Comparison of ENCODE assay signal across 1 cellular context in genomic region chr22:50252081-50253045, GRCh38.
TF ChIP-seq lines count a peak whose summit lies in the region.

No MANE protein-coding gene starts in this region.

TF ChIP-seq in HepG2, 621 proteins besides CTCF, POLR2A, EP300 and RAD21 (continued from another document):
- TF ChIP-seq NFE2L1 (CRISPR knock-in tag; IDR thresholded peaks at IDR 0.05; ENCODE audit: borderline replicate concordance) (no peak), ZNF329 (CRISPR knock-in tag; IDR thresholded peaks at IDR 0.05; ENCODE audit: low read depth) (0 out of 2 replicates have a peak, but pooled peaks have one; percentile 30), ESRRA (CRISPR knock-in tag; IDR thresholded peaks at IDR 0.05; ENCODE audit: low read depth) (no peak), ZBTB7A (CRISPR knock-in tag; IDR thresholded peaks at IDR 0.05) (peak; percentile 77; the same call in 1 of the 2 replicates), TBX2 (CRISPR knock-in tag; IDR thresholded peaks at IDR 0.05; ENCODE audit: borderline replicate concordance) (0 out of 2 replicates have a peak, but pooled peaks have one; percentile 27), FOXM1 (CRISPR knock-in tag; IDR thresholded peaks at IDR 0.05) (no peak), HNRNPL (IDR thresholded peaks at IDR 0.05; ENCODE audit: low read depth, low read length) (peak; percentile 93), ZNF772 (CRISPR knock-in tag; IDR thresholded peaks at IDR 0.05) (0 out of 2 replicates have a peak, but pooled peaks have one; percentile 15)
